Comparison of ENCODE assay signal across 9 cellular contexts in genomic region chr4:141220271-141220654, GRCh38. TPM values are rescaled to one million over a fixed set of nuclear protein-coding genes. Genes with fewer than 3 reads are reported as not detected.
A peak's percentile ranks its signal among the peaks of the same experiment; 100 is the strongest.
DNase-seq lines count a peak whose midpoint lies in the region; ATAC-seq, FAIRE-seq and TF ChIP-seq lines count a peak whose summit lies in the region.
"Had no signal": no experiment of that assay in that cellular context is flagged by ENCODE, and none has a peak within 500 bp of the region (broad histone marks: within the 10 kb centered on the region; RNA-seq: fewer than 3 reads in every experiment).

No MANE protein-coding gene starts in this region.

- TF ChIP-seq POLR2A in endothelial cell of umbilical vein (IDR thresholded peaks at IDR 0.05; ENCODE audit: low read depth, low read length), result no peak

- H3K27me3 ChIP-seq in Karpas-422 (ENCODE audit: low read length) (no peaks in the 10 kb centered on the region), endothelial cell of umbilical vein (ENCODE audit: control insufficient read depth in 2 of 2, insufficient read depth in 2 of 2, low read length in 2 of 2) (peaks cover 0 to 1% of the 10 kb centered on the region in 2 experiments), neuron (ENCODE audit: insufficient read depth, low read length) (no peaks in the 10 kb centered on the region), small intestine (ENCODE audit: control insufficient read depth in 2 of 2, insufficient read depth in 2 of 2, low read length in 2 of 2) (no peaks in the 10 kb centered on the region)

- H3K4me3 ChIP-seq in Karpas-422 (ENCODE audit: low read length) (peak overlapping the region; percentile 90), endothelial cell of umbilical vein (replicated peaks in 1 of 3; ENCODE audit: insufficient read depth in 1 of 3, low read depth in 1 of 3, low read length in 3 of 3) (peak overlapping the region in 1 of 3 experiments; percentile 97), neuron (ENCODE audit: low read length) (peak overlapping the region; percentile 87), small intestine (ENCODE audit: low read depth in 1 of 2, low read length in 2 of 2) (peak overlapping the region in 1 of 2 donors; percentile 93)

- H3K27ac ChIP-seq in C4-2B (peak overlapping the region; percentile 90), Karpas-422 (ENCODE audit: low read length) (no peak overlapping the region), endothelial cell of umbilical vein (ENCODE audit: insufficient read depth, low read depth, low read length) (no peak overlapping the region), small intestine (ENCODE audit: low read depth in 1 of 2, low read length in 1 of 2) (no peak overlapping the region)

- FAIRE-seq in endothelial cell of umbilical vein (lab: Jason Lieb, UNC), result no peak
- no peak for FAIRE-seq in small intestine (lab: Jason Lieb, UNC)

- intact Hi-C loops in endothelial cell of umbilical vein (cut with micrococcal nuclease), result loop anchor here (2.0 to 5.0 kb wide), 2 partner anchors 59 to 872 kb away; no protein-coding TSS in a partner anchor

- TF ChIP-seq CTCF in C4-2B (conservative IDR thresholded peaks at IDR 0.05), result no peak
- TF ChIP-seq CTCF in endothelial cell of umbilical vein (IDR thresholded peaks at IDR 0.05; ENCODE audit: extremely low read depth in 1 of 2, insufficient read depth in 1 of 2, low read depth in 1 of 2, low read length in 2 of 2), result no peak

- H3K9ac ChIP-seq in Karpas-422 (ENCODE audit: low read length), result no peak overlapping the region
- no peak overlapping the region for H3K9ac ChIP-seq in endothelial cell of umbilical vein (replicated peaks; ENCODE audit: extremely low read depth, insufficient read depth, low read length)

- dilution Hi-C loops in endothelial cell of umbilical vein (cut with MboI; ENCODE audit: extremely low pct_ligation_motif_present, low sequenced_read_pairs), result no loop called here

- H4K20me1 ChIP-seq in Karpas-422 (ENCODE audit: insufficient read depth, low read depth, low read length) (peaks cover 9% of the 10 kb centered on the region; the same call in 1 of the 2 replicates), endothelial cell of umbilical vein (replicated peaks; ENCODE audit: control insufficient read depth, extremely low read depth, insufficient read depth, low read length) (no peaks in the 10 kb centered on the region)

- H3K9me2 ChIP-seq in Karpas-422 (replicated peaks; ENCODE audit: insufficient read depth, low read length), result no peaks in the 10 kb centered on the region

- no TSS peak for BruUV-seq in endothelial cell of umbilical vein (replicated peaks; lab: Mats Ljungman, UMichigan)

- POLR2A ChIA-PET in endothelial cell of umbilical vein (lab: Charles Lee), result no interaction called here

- ATAC-seq in GM21528 (IDR thresholded peaks at IDR 0.05; ENCODE audit: low FRiP score, unreplicated experiment), result peak; percentile 9

- H3K9me3 ChIP-seq in Karpas-422 (ENCODE audit: low read length) (no peaks in the 10 kb centered on the region), endothelial cell of umbilical vein (replicated peaks; ENCODE audit: control insufficient read depth, insufficient read depth, low read length) (no peaks in the 10 kb centered on the region), neuron (ENCODE audit: low read length) (no peaks in the 10 kb centered on the region), small intestine (ENCODE audit: control insufficient read depth, low read depth) (no peaks in the 10 kb centered on the region)
- H3K9me3 ChIP-seq: mucosa of descending colon had no signal

- H3K36me3 ChIP-seq in Karpas-422 (ENCODE audit: insufficient read depth, low read length) (peaks cover 26% of the 10 kb centered on the region), endothelial cell of umbilical vein (ENCODE audit: control insufficient read depth in 2 of 2, extremely low read depth in 1 of 2, insufficient read depth in 2 of 2, low read length in 2 of 2) (peaks cover 0 to 8% of the 10 kb centered on the region in 2 experiments), neuron (ENCODE audit: insufficient read depth, low read length) (peaks cover 17% of the 10 kb centered on the region), small intestine (ENCODE audit: control insufficient read depth in 2 of 2, insufficient read depth in 2 of 2, low read length in 2 of 2) (no peaks in the 10 kb centered on the region)

- H3K4me2 ChIP-seq in Karpas-422 (ENCODE audit: low read depth, low read length, poor library complexity, severe bottlenecking) (peak overlapping the region; percentile 72), endothelial cell of umbilical vein (ENCODE audit: insufficient read depth, low read length) (peak overlapping the region; percentile 9)

- H3K4me1 ChIP-seq in Karpas-422 (ENCODE audit: low read length) (peaks cover 14% of the 10 kb centered on the region), endothelial cell of umbilical vein (ENCODE audit: control insufficient read depth, extremely low read depth, insufficient read depth, low read length) (peaks cover 10% of the 10 kb centered on the region), neuron (ENCODE audit: insufficient read depth, low read length) (peaks cover 14% of the 10 kb centered on the region), small intestine (ENCODE audit: control insufficient read depth in 2 of 2, insufficient read depth in 1 of 2, low read depth in 1 of 2, low read length in 1 of 2) (peaks cover 0 to 3% of the 10 kb centered on the region in 2 donors)

- DNase-seq in Karpas-422, result no peak
- no peak for DNase-seq in endothelial cell of umbilical vein (ENCODE audit: low read depth, low spot score)
- DNase-seq in HuH-7 (ENCODE audit: low spot score), result no peak
- DNase-seq in stimulated activated CD4-positive, alpha-beta T cell treated with anti-CD3 and anti-CD28 coated beads, Interleukin-15, amount 100 ng/mL, for 24 hours, result no peak
- no peak for DNase-seq in small intestine

- no peaks in the 10 kb centered on the region for H3K9me1 ChIP-seq in endothelial cell of umbilical vein (replicated peaks; ENCODE audit: control insufficient read depth, extremely low read depth, insufficient read depth, low read length)

- 91 to 96% (median 94%) methylated on average over 7 of the region's 7 CpGs for WGBS in small intestine, 3 donors

- CTCF ChIA-PET in endothelial cell of umbilical vein (lab: Charles Lee), result no interaction called here

- H2AFZ ChIP-seq in Karpas-422 (ENCODE audit: low read length), result peak overlapping the region; percentile 78
- peak overlapping the region; percentile 50 for H2AFZ ChIP-seq in endothelial cell of umbilical vein (ENCODE audit: low read depth, low read length)
- H2AFZ ChIP-seq in neuron (ENCODE audit: low read depth, low read length), result peak overlapping the region; percentile 86

- H3K79me2 ChIP-seq in Karpas-422 (ENCODE audit: low read length) (peaks cover 45% of the 10 kb centered on the region), endothelial cell of umbilical vein (ENCODE audit: control insufficient read depth, insufficient read depth, low read length) (peaks cover 37% of the 10 kb centered on the region)

TF ChIP-seq in endothelial cell of umbilical vein, 7 proteins besides CTCF, POLR2A, EP300 and RAD21:
- TF ChIP-seq MYC (IDR thresholded peaks at IDR 0.05; ENCODE audit: low read depth, low read length) (no peak), JUN (IDR thresholded peaks at IDR 0.05; ENCODE audit: borderline replicate concordance, insufficient read depth, insufficient read length, low read depth) (no peak), FOS (IDR thresholded peaks at IDR 0.05; ENCODE audit: borderline replicate concordance, insufficient read depth, low read length) (no peak), EZH2 (IDR thresholded peaks at IDR 0.05; ENCODE audit: borderline replicate concordance, low read depth, low read length, severe bottlenecking) (no peak), GATA2 (IDR thresholded peaks at IDR 0.05; ENCODE audit: insufficient read depth, insufficient read length, low read depth, low read length) (no peak), MAX (IDR thresholded peaks at IDR 0.05; ENCODE audit: insufficient read depth, insufficient read length) (no peak), POLR2AphosphoS5 (IDR thresholded peaks at IDR 0.05; ENCODE audit: insufficient read depth, low read depth, low read length) (no peak)

RNA-seq across cellular contexts. Expression of gene ZNF330, which starts 0.4 kb away (rescaled TPM):
- 53.6 and 60.3 TPM in 2 replicates for total RNA-seq in Karpas-422 (2014; rRNA removed; shearing (Covaris generic); ENCODE audit: low replicate concordance)
- 31.0 and 34.2 TPM in 2 replicates for total RNA-seq in endothelial cell of umbilical vein
- polyA plus RNA-seq in endothelial cell of umbilical vein (13.9 and 15.5 TPM in 2 replicates), small intestine (10 to 100 TPM; 17.9 to 25.4 (median 22.3) TPM)
- 19.1 and 22.3 TPM in 2 replicates for polyA plus RNA-seq in endothelial cell of umbilical vein (2011; cell fraction: cytosol; rRNA removed)
- polyA plus RNA-seq in endothelial cell of umbilical vein (2011; cell fraction: nucleus; rRNA removed), result 20.0 and 28.8 TPM in 2 replicates
- 30.4 and 35.9 TPM in 2 replicates for polyA plus RNA-seq in endothelial cell of umbilical vein (2012)
- 26.7 and 44.5 TPM in 2 replicates for polyA minus RNA-seq in endothelial cell of umbilical vein
- 16.8 TPM for polyA minus RNA-seq in endothelial cell of umbilical vein (2011; cell fraction: cytosol; rRNA and poly(A)+ RNA removed)
- 10.0 and 10.6 TPM in 2 replicates for polyA minus RNA-seq in endothelial cell of umbilical vein (2011; cell fraction: nucleus; rRNA and poly(A)+ RNA removed)
